ENCODE assay signal across 22 cellular contexts in genomic region chr4:87901426-87901825, GRCh38.
"Had no signal": no experiment of that assay in that cellular context is flagged by ENCODE, and none has a peak within 500 bp of the region (broad histone marks: within the 10 kb centered on the region; RNA-seq: fewer than 3 reads in every experiment).

No MANE protein-coding gene starts in this region.

- H3K36me3 ChIP-seq: breast epithelium, gastroesophageal sphincter, heart right ventricle, prostate gland, spleen, stomach, thoracic aorta, upper lobe of right lung had no signal

- H3K27ac ChIP-seq: breast epithelium, gastroesophageal sphincter, heart right ventricle, prostate gland, spleen, stomach, thoracic aorta, upper lobe of right lung had no signal

- DNase-seq: activated CD4-positive, alpha-beta T cell treated with anti-CD3 and anti-CD28 coated beads, Interleukin-2, amount 10 ng/mL, durations not matched to agents 7 days and 5 days; activated CD8-positive, alpha-beta memory T cell treated with anti-CD3 and anti-CD28 coated beads, Interleukin-2, amount 50 U/mL, for 48 hours; activated gamma-delta T cell; activated T-cell treated with anti-CD3 and anti-CD28 coated beads, Interleukin-2, amount 50 U/mL, for 72 hours; amniotic stem cell; cerebellar nuclear complex; dermis blood vessel endothelial cell; endodermal cell; erythroblast; heart right ventricle; nephron progenitor cell; occipital lobe; right cardiac atrium; spleen; stomach; upper lobe of right lung had no signal

- H3K27me3 ChIP-seq: breast epithelium, gastroesophageal sphincter, heart right ventricle, spleen, stomach, upper lobe of right lung had no signal

- H3K4me1 ChIP-seq: breast epithelium, gastroesophageal sphincter, prostate gland, stomach had no signal

- H3K9me3 ChIP-seq: breast epithelium, gastroesophageal sphincter, heart right ventricle, prostate gland, spleen, stomach, thoracic aorta, upper lobe of right lung had no signal

- H3K4me3 ChIP-seq: breast epithelium, gastroesophageal sphincter, heart right ventricle, lung, prostate gland, spleen, stomach, thoracic aorta, upper lobe of right lung had no signal

- ATAC-seq: activated naive CD4-positive, alpha-beta T cell treated with anti-CD3 and anti-CD28 coated beads, Interleukin-2, amount 50 U/mL, for 72 hours; activated T-cell treated with anti-CD3 and anti-CD28 coated beads, Interleukin-2, amount 50 U/mL, for 72 hours; gastroesophageal sphincter; heart right ventricle; right cardiac atrium; upper lobe of right lung had no signal
